18 cellular contexts compared by ENCODE assay signal in genomic region chr1:34753163-34753562, GRCh38. TPM values are rescaled to one million over a fixed set of nuclear protein-coding genes. Genes with fewer than 3 reads are reported as not detected.
DNase-seq lines count a peak whose midpoint lies in the region; ATAC-seq, FAIRE-seq and TF ChIP-seq lines count a peak whose summit lies in the region.
"Had no signal": no experiment of that assay in that cellular context is flagged by ENCODE, and none has a peak within 500 bp of the region (broad histone marks: within the 10 kb centered on the region; RNA-seq: fewer than 3 reads in every experiment).

No MANE protein-coding gene starts in this region.

- H3K4me3 Mint-ChIP-seq in CD4-positive, alpha-beta T cell: no peak overlapping the region
- H3K4me3 Mint-ChIP-seq: CD4-positive, alpha-beta memory T cell had no signal

- H3K79me1 ChIP-seq in H1 (ENCODE audit: low read depth, low read length): no peaks in the 10 kb centered on the region

- TF ChIP-seq RAD21 in H1 (IDR thresholded peaks at IDR 0.05 in 1 of 2, conservative IDR thresholded peaks at IDR 0.05 in 1 of 2; ENCODE audit: low read depth in 2 of 2, low read length in 2 of 2): peak; percentile 28 to 50

- H3K9me3 ChIP-seq in H1 (ENCODE audit: insufficient read depth in 2 of 2, low read depth in 1 of 2, low read length in 1 of 2): no peaks in the 10 kb centered on the region
- H3K9me3 ChIP-seq in CD4-positive, alpha-beta T cell (ENCODE audit: control insufficient read depth, low read length): no peaks in the 10 kb centered on the region

- H3K23me2 ChIP-seq in H1 (ENCODE audit: low read depth, low read length): no peaks in the 10 kb centered on the region

- no peak overlapping the region for H2BK20ac ChIP-seq in H1 (ENCODE audit: low read length)

- no peak overlapping the region for H3K4ac ChIP-seq in H1 (replicated peaks; ENCODE audit: insufficient read length, low read depth, low read length)

- peaks cover 0 to 6% (median 4%) of the 10 kb centered on the region in 4 experiments; a peak in 4 of 7 replicates for H3K4me1 ChIP-seq in H1 (replicated peaks in 1 of 4; ENCODE audit: control insufficient read depth in 3 of 4, insufficient read depth in 4 of 4, low read length in 3 of 4)

- H3K36me3 Mint-ChIP-seq in CD4-positive, alpha-beta T cell (ENCODE audit: low read depth): no peaks in the 10 kb centered on the region
- H3K36me3 Mint-ChIP-seq: CD4-positive, alpha-beta memory T cell; T-cell had no signal

- no peak overlapping the region for H3K14ac ChIP-seq in H1 (ENCODE audit: insufficient read length)

- H2BK12ac ChIP-seq in H1 (ENCODE audit: low read depth, low read length): no peak overlapping the region

- H2BK120ac ChIP-seq in H1 (replicated peaks; ENCODE audit: low read depth, low read length): no peak overlapping the region

- no peak for FAIRE-seq in H1 (lab: Jason Lieb, UNC)

- no peak overlapping the region for H3K4me3 ChIP-seq in H1 (ENCODE audit: extremely low read depth in 1 of 4, insufficient read depth in 2 of 4, low read depth in 3 of 4, low read length in 4 of 4)

- no peak overlapping the region for H2AFZ ChIP-seq in H1 (ENCODE audit: low read length)

- H3K36me3 ChIP-seq in H1 (ENCODE audit: control insufficient read depth in 2 of 4, insufficient read depth in 4 of 4, low read length in 3 of 4): no peaks in the 10 kb centered on the region

- no peak overlapping the region for H4K8ac ChIP-seq in H1 (ENCODE audit: extremely low read depth, insufficient read depth, low read length)

- CTCF ChIA-PET in H1 (lab: Charles Lee; ENCODE audit: partially characterized antibody): interaction anchor here (0.9 to 3.4 kb wide), 3 partner anchors 10 to 643 kb away, joined by 3 to 20 read pairs (median 4); no protein-coding TSS in a partner anchor
- CTCF ChIA-PET in CD4-positive, alpha-beta T cell (lab: Charles Lee): no interaction called here

- no peak overlapping the region for H3K9ac ChIP-seq in H1 (replicated peaks in 1 of 4; ENCODE audit: extremely low read depth in 1 of 4, low read depth in 3 of 4, low read length in 3 of 4)

- TF ChIP-seq POLR2A in H1 (IDR thresholded peaks at IDR 0.05; ENCODE audit: control extremely low read depth in 1 of 2, low read depth in 2 of 2, low read length in 2 of 2): no peak

- H3K27ac Mint-ChIP-seq in CD4-positive, alpha-beta T cell: no peak overlapping the region
- H3K27ac Mint-ChIP-seq: CD4-positive, alpha-beta memory T cell; T-cell had no signal

- no peak overlapping the region for H2AK5ac ChIP-seq in H1 (ENCODE audit: low read depth, low read length)

- no peaks in the 10 kb centered on the region for H4K20me1 ChIP-seq in H1 (replicated peaks in 1 of 2; ENCODE audit: control insufficient read depth in 1 of 2, insufficient read depth in 2 of 2, low read length in 2 of 2)

- TF ChIP-seq CTCF in H1 (IDR thresholded peaks at IDR 0.05; ENCODE audit: control extremely low read depth in 1 of 3, insufficient read depth in 1 of 3, low read depth in 1 of 3, low read length in 3 of 3): no peak
- no peak for TF ChIP-seq CTCF in CD4-positive, alpha-beta T cell (IDR thresholded peaks at IDR 0.05)

- POLR2A ChIA-PET in H1 (lab: Charles Lee; ENCODE audit: partially characterized antibody): no interaction called here
- POLR2A ChIA-PET in CD4-positive, alpha-beta T cell (lab: Charles Lee): no interaction called here

- no peak for ATAC-seq in CD4-positive, alpha-beta T cell (ENCODE audit: poor library complexity)
- ATAC-seq: T-cell had no signal

- no peak overlapping the region for H4K91ac ChIP-seq in H1 (replicated peaks; ENCODE audit: insufficient read length, low read length)

- H3K23ac ChIP-seq in H1 (ENCODE audit: insufficient read length): no peak overlapping the region

- H4K5ac ChIP-seq in H1 (ENCODE audit: insufficient read length, low read depth, low read length): no peak overlapping the region

- TF ChIP-seq EP300 in H1 (IDR thresholded peaks at IDR 0.05; ENCODE audit: borderline replicate concordance in 1 of 2, low read depth in 2 of 2, low read length in 2 of 2): no peak

- no peak overlapping the region for H3K27ac ChIP-seq in H1 (ENCODE audit: low read depth, low read length)
- H3K27ac ChIP-seq in CD4-positive, alpha-beta T cell (ENCODE audit: low read depth, low read length): no peak overlapping the region

- DNase-seq in NCI-H2227 (lab: John Stamatoyannopoulos, UW; ENCODE audit: unreplicated experiment) (peak; percentile 14), NCI-H2227 treated with DMSO at 0.1 percent for 48 hours (lab: John Stamatoyannopoulos, UW) (no peak), M059J (ENCODE audit: low read depth) (peak; percentile 33), H1 (ENCODE audit: low read depth in 1 of 2, low spot score in 2 of 2) (no peak), renal cortical epithelial cell (ENCODE audit: low read depth) (peak; percentile 50)
- no peak for DNase-seq in stimulated activated CD4-positive, alpha-beta T cell treated with anti-CD3 and anti-CD28 coated beads, Interleukin-4, amount 100 ng/mL, for 1 hour
- no peak for DNase-seq in CD4-positive, alpha-beta T cell
- DNase-seq: AML-193; CD4-positive, alpha-beta memory T cell; GOT3; Karpas-422; NCI-H146; NCI-H2081 treated with DMSO at 0.1 percent for 48 hours; NCI-H82; T-cell had no signal

- H3K4me1 Mint-ChIP-seq in CD4-positive, alpha-beta T cell (ENCODE audit: low read depth): no peaks in the 10 kb centered on the region
- H3K4me1 Mint-ChIP-seq: CD4-positive, alpha-beta memory T cell; T-cell had no signal

- H3K27me3 ChIP-seq in H1 (replicated peaks in 1 of 4; ENCODE audit: control insufficient read depth in 3 of 4, extremely low read depth in 1 of 4, insufficient read depth in 3 of 4, low read length in 3 of 4): no peaks in the 10 kb centered on the region
- H3K27me3 ChIP-seq in CD4-positive, alpha-beta T cell (ENCODE audit: control insufficient read depth, insufficient read depth, low read length): no peaks in the 10 kb centered on the region

- intact Hi-C loops in CD4-positive, alpha-beta T cell (cut with DNase I, micrococcal nuclease): no loop called here

- H3K27me3 Mint-ChIP-seq in CD4-positive, alpha-beta T cell: peaks cover 7% of the 10 kb centered on the region

- WGBS in H1 (ENCODE audit: extremely low coverage in 1 of 2, insufficient coverage in 1 of 2, insufficient read length in 1 of 2, insufficient replicate concordance in 2 of 2, low coverage in 1 of 2, low lambda C conversion rate in 2 of 2, missing lambda C conversion rate in 1 of 2), 2 experiments: 92% methylated on average over 3 of the region's 3 CpGs; no CpG with 5 or more reads in 1 of the 2 experiments

- H3K18ac ChIP-seq in H1 (ENCODE audit: extremely low read depth, low read length): no peak overlapping the region

- H2BK5ac ChIP-seq in H1 (ENCODE audit: low read depth, low read length): no peak overlapping the region

- no peak overlapping the region for H3K56ac ChIP-seq in H1 (replicated peaks; ENCODE audit: insufficient read length, low read depth, low read length)

- no peaks in the 10 kb centered on the region for H3K9me3 Mint-ChIP-seq in CD4-positive, alpha-beta T cell
- H3K9me3 Mint-ChIP-seq: CD4-positive, alpha-beta memory T cell; T-cell had no signal

- H3K79me2 ChIP-seq in H1 (ENCODE audit: control insufficient read depth in 1 of 2, insufficient read depth in 2 of 2, low read length in 2 of 2): no peaks in the 10 kb centered on the region

- H3K4me2 ChIP-seq in H1 (ENCODE audit: insufficient read depth in 1 of 2, low read depth in 2 of 2, low read length in 2 of 2): no peak overlapping the region

- H2BK15ac ChIP-seq in H1 (ENCODE audit: low read length): no peak overlapping the region

RNA-seq across cellular contexts. Expression of gene GJB5, which starts 1.7 kb away (rescaled TPM):
- not detected in 2 replicates for total RNA-seq in M059J (2014; rRNA removed; shearing (Covaris generic))
- total RNA-seq in H1 (2021; fragmentation: NEBNext Ultra II Directional; extraction: Animal tissue kit (Norgen Biotek cat#: 25700)): 0.71 and 0.86 TPM in 2 replicates
- 3.1 and 3.3 TPM in 2 replicates for polyA plus RNA-seq in H1 (2011; rRNA removed)
- polyA plus RNA-seq in H1 (2011; cell fraction: cytosol; rRNA removed): 2.5 TPM
- 1.9 TPM for polyA plus RNA-seq in H1 (2011; cell fraction: nucleus; rRNA removed)
- polyA plus RNA-seq in H1 (2012, experiment 1 of 2): 0.69 to 1.5 TPM (median 1.1 TPM) in 4 replicates
- polyA plus RNA-seq in H1 (2012, experiment 2 of 2): 1.2 TPM
- polyA plus RNA-seq in H1 (2013, experiment 1 of 2): 1.4 TPM
- 1.4 TPM for polyA plus RNA-seq in H1 (2013, experiment 2 of 2)
- 1.0 and 1.7 TPM in 2 replicates for polyA minus RNA-seq in H1 (2011; rRNA and poly(A)+ RNA removed)
- not detected for polyA minus RNA-seq in H1 (2011; cell fraction: cytosol; rRNA and poly(A)+ RNA removed)
- polyA minus RNA-seq in H1 (2011; cell fraction: nucleus; rRNA and poly(A)+ RNA removed): 1.4 TPM
- total RNA-seq in renal cortical epithelial cell: 0.20 and 1.0 TPM in 2 replicates
- not detected for total RNA-seq in CD4-positive, alpha-beta T cell
- total RNA-seq: A673; CD4-positive, alpha-beta memory T cell; NCI-H460; SK-MEL-5; T-cell had no signal
- polyA plus RNA-seq: CD4-positive, alpha-beta memory T cell had no signal

RNA-seq across cellular contexts. Expression of gene GJB4, which starts 6.4 kb away (rescaled TPM):
- not detected in 2 replicates for total RNA-seq in M059J (2014; rRNA removed; shearing (Covaris generic))
- total RNA-seq in H1 (2021; fragmentation: NEBNext Ultra II Directional; extraction: Animal tissue kit (Norgen Biotek cat#: 25700)): 0.11 and 0.20 TPM in 2 replicates
- polyA plus RNA-seq in H1 (2011; rRNA removed): 0.36 and 0.41 TPM in 2 replicates
- polyA plus RNA-seq in H1 (2011; cell fraction: cytosol; rRNA removed): 0.30 TPM
- polyA plus RNA-seq in H1 (2011; cell fraction: nucleus; rRNA removed): 0.24 TPM
- 0.13 to 0.45 TPM (median 0.24 TPM) in 4 replicates for polyA plus RNA-seq in H1 (2012, experiment 1 of 2)
- 0.17 TPM for polyA plus RNA-seq in H1 (2012, experiment 2 of 2)
- 0.24 TPM for polyA plus RNA-seq in H1 (2013, experiment 1 of 2)
- polyA plus RNA-seq in H1 (2013, experiment 2 of 2): 0.24 TPM
- 0.17 and 0.57 TPM in 2 replicates for polyA minus RNA-seq in H1 (2011; rRNA and poly(A)+ RNA removed)
- polyA minus RNA-seq in H1 (2011; cell fraction: cytosol; rRNA and poly(A)+ RNA removed): not detected
- 0.70 TPM for polyA minus RNA-seq in H1 (2011; cell fraction: nucleus; rRNA and poly(A)+ RNA removed)
- total RNA-seq in renal cortical epithelial cell: 9.0 and 15.5 TPM in 2 replicates
- total RNA-seq in CD4-positive, alpha-beta T cell: not detected
- total RNA-seq: A673; CD4-positive, alpha-beta memory T cell; NCI-H460; SK-MEL-5; T-cell had no signal
- polyA plus RNA-seq: CD4-positive, alpha-beta memory T cell had no signal

RNA-seq across cellular contexts. Expression of gene GJB3, which starts 27.9 kb away (rescaled TPM):
- total RNA-seq in M059J (2014; rRNA removed; shearing (Covaris generic)): 0.57 and 1.9 TPM in 2 replicates
- total RNA-seq in H1 (2021; fragmentation: NEBNext Ultra II Directional; extraction: Animal tissue kit (Norgen Biotek cat#: 25700)): 0.93 and 1.1 TPM in 2 replicates
- polyA plus RNA-seq in H1 (2011; rRNA removed): 1.6 and 1.7 TPM in 2 replicates
- polyA plus RNA-seq in H1 (2011; cell fraction: cytosol; rRNA removed): 1.0 TPM
- 0.81 TPM for polyA plus RNA-seq in H1 (2011; cell fraction: nucleus; rRNA removed)
- polyA plus RNA-seq in H1 (2012, experiment 1 of 2): 0.90 to 1.2 TPM (median 1.2 TPM) in 4 replicates
- polyA plus RNA-seq in H1 (2012, experiment 2 of 2): 1.6 TPM
- 2.6 TPM for polyA plus RNA-seq in H1 (2013, experiment 1 of 2)
- 2.7 TPM for polyA plus RNA-seq in H1 (2013, experiment 2 of 2)
- 0.29 and 0.82 TPM in 2 replicates for polyA minus RNA-seq in H1 (2011; rRNA and poly(A)+ RNA removed)
- polyA minus RNA-seq in H1 (2011; cell fraction: cytosol; rRNA and poly(A)+ RNA removed): not detected
- polyA minus RNA-seq in H1 (2011; cell fraction: nucleus; rRNA and poly(A)+ RNA removed): 0.90 TPM
- 8.5 and 33.2 TPM in 2 replicates for total RNA-seq in renal cortical epithelial cell
- not detected for total RNA-seq in CD4-positive, alpha-beta T cell
- total RNA-seq: A673; CD4-positive, alpha-beta memory T cell; NCI-H460; SK-MEL-5; T-cell had no signal
- polyA plus RNA-seq: CD4-positive, alpha-beta memory T cell had no signal

RNA-seq across cellular contexts. Expression of gene GJA4, which starts 39.6 kb away (rescaled TPM):
- not detected in 2 replicates for total RNA-seq in M059J (2014; rRNA removed; shearing (Covaris generic))
- total RNA-seq in H1 (2021; fragmentation: NEBNext Ultra II Directional; extraction: Animal tissue kit (Norgen Biotek cat#: 25700)): 2.7 and 3.2 TPM in 2 replicates
- 3.9 and 4.3 TPM in 2 replicates for polyA plus RNA-seq in H1 (2011; rRNA removed)
- polyA plus RNA-seq in H1 (2011; cell fraction: cytosol; rRNA removed): 2.4 TPM
- polyA plus RNA-seq in H1 (2011; cell fraction: nucleus; rRNA removed): 3.8 TPM
- polyA plus RNA-seq in H1 (2012, experiment 1 of 2): 1.6 to 3.4 TPM (median 2.7 TPM) in 4 replicates
- 2.7 TPM for polyA plus RNA-seq in H1 (2012, experiment 2 of 2)
- polyA plus RNA-seq in H1 (2013, experiment 1 of 2): 14.8 TPM
- polyA plus RNA-seq in H1 (2013, experiment 2 of 2): 15.5 TPM
- polyA minus RNA-seq in H1 (2011; rRNA and poly(A)+ RNA removed): 0.82 and 1.0 TPM in 2 replicates
- 2.1 TPM for polyA minus RNA-seq in H1 (2011; cell fraction: cytosol; rRNA and poly(A)+ RNA removed)
- polyA minus RNA-seq in H1 (2011; cell fraction: nucleus; rRNA and poly(A)+ RNA removed): 1.9 TPM
- not detected in 2 replicates for total RNA-seq in renal cortical epithelial cell
- not detected for total RNA-seq in CD4-positive, alpha-beta T cell
- total RNA-seq: A673; CD4-positive, alpha-beta memory T cell; NCI-H460; SK-MEL-5; T-cell had no signal
- polyA plus RNA-seq: CD4-positive, alpha-beta memory T cell had no signal

Comparison
In these comparisons a context has a peak if more than half of its experiments do, and no peak if none do; other contexts are left out.
1. DNase-seq: peak in NCI-H2227 (single experiment), M059J (single experiment) and renal cortical epithelial cell (single experiment); none in NCI-H2227 treated with DMSO at 0.1 percent for 48 hours (single experiment), H1 (0 of 2), stimulated activated CD4-positive, alpha-beta T cell treated with anti-CD3 and anti-CD28 coated beads, Interleukin-4, amount 100 ng/mL, for 1 hour (single experiment) and CD4-positive, alpha-beta T cell (0 of 10).